Comparison of ENCODE assay signal across 12 cellular contexts in genomic region chr3:48119495-48120193, GRCh38.
A peak's percentile ranks its signal among the peaks of the same experiment; 100 is the strongest.
DNase-seq lines count a peak whose midpoint lies in the region; ATAC-seq, FAIRE-seq and TF ChIP-seq lines count a peak whose summit lies in the region.
"Had no signal": no experiment of that assay in that cellular context is flagged by ENCODE, and none has a peak within 500 bp of the region (broad histone marks: within the 10 kb centered on the region; RNA-seq: fewer than 3 reads in every experiment).

No MANE protein-coding gene starts in this region.

- no TSS peak for BruUV-seq in HepG2 (replicated peaks; lab: Mats Ljungman, UMichigan)

- in situ Hi-C loops in HepG2 (cut with HindIII; ENCODE audit: extremely low pct_ligation_motif_present, low pct_unique_long_range_greater_than_20kb): no loop called here

- no peak for TF ChIP-seq RAD21 in HepG2 (CRISPR knock-in tag; IDR thresholded peaks at IDR 0.05)

- no peaks in the 10 kb centered on the region for H4K20me1 ChIP-seq in HepG2 (ENCODE audit: insufficient read depth, low read length)

- no peak for TF ChIP-seq POLR2A in HepG2 (IDR thresholded peaks at IDR 0.05; ENCODE audit: insufficient read depth in 1 of 2, low read depth in 2 of 2, low read length in 2 of 2)

- no peaks in the 10 kb centered on the region; a peak in 1 of 5 replicates for H3K27me3 ChIP-seq in HepG2 (ENCODE audit: control insufficient read depth in 1 of 2, insufficient read depth in 2 of 2, low read length in 2 of 2)

- POLR2A ChIA-PET in HepG2 (lab: Yijun Ruan, JAX): no interaction called here

- no peak for TF ChIP-seq CTCF in HepG2 (CRISPR knock-in tag; IDR thresholded peaks at IDR 0.05)

- ATAC-seq in HepG2 (peak; percentile 40; the same call in 1 of the 3 replicates), GM18868 (IDR thresholded peaks at IDR 0.05; ENCODE audit: unreplicated experiment) (no peak)
- no peak for ATAC-seq in stimulated activated naive CD8-positive, alpha-beta T cell treated with anti-CD3 and anti-CD28 coated beads, Interleukin-15, Interleukin-2, amounts not matched to agents 100 U/mL and 50 U/mL, for 24 hours

- 42% methylated on average over 4 of the region's 4 CpGs for WGBS in HepG2 (ENCODE audit: low lambda C conversion rate)

- H3K4me3 ChIP-seq in HepG2 (replicated peaks in 1 of 3; ENCODE audit: insufficient read depth in 1 of 3, low read depth in 2 of 3, low read length in 3 of 3): no peak overlapping the region

- TF ChIP-seq EP300 in HepG2 (IDR thresholded peaks at IDR 0.05; ENCODE audit: low read depth in 2 of 2, low read length in 2 of 2): no peak
- TF ChIP-seq EP300 in HepG2 (CRISPR knock-in tag; IDR thresholded peaks at IDR 0.05; ENCODE audit: borderline replicate concordance): no peak

- CTCF ChIA-PET in HepG2 (lab: Yijun Ruan, JAX; ENCODE audit: low intra/inter-chr PET ratio, low total read pairs): no interaction called here

- intact Hi-C loops in HepG2 (cut with micrococcal nuclease; ENCODE audit: unreplicated experiment): no loop called here

- no peaks in the 10 kb centered on the region for H3K9me3 ChIP-seq in HepG2 (ENCODE audit: low read length)

- H2AFZ ChIP-seq in HepG2 (ENCODE audit: low read length): no peak overlapping the region

- peak overlapping the region; percentile 32; the same call in 1 of the 2 replicates for H3K4me2 ChIP-seq in HepG2 (ENCODE audit: low read depth, low read length)

- no peak for FAIRE-seq in HepG2 (lab: Jason Lieb, UNC)

- H3K9ac ChIP-seq in HepG2 (ENCODE audit: insufficient read depth, low read depth, low read length): no peak overlapping the region

- no peaks in the 10 kb centered on the region for H3K79me2 ChIP-seq in HepG2 (ENCODE audit: insufficient read depth, low read length)

- no peaks in the 10 kb centered on the region for H3K36me3 ChIP-seq in HepG2 (replicated peaks in 1 of 2; ENCODE audit: control insufficient read depth in 1 of 2, insufficient read depth in 2 of 2, low read length in 2 of 2)

- peak; percentile 53 for DNase-seq in GM04504 (ENCODE audit: low read depth)
- DNase-seq in dermis blood vessel endothelial cell: peak; percentile 15
- DNase-seq in HepG2 (ENCODE audit: low spot score): no peak
- peak; percentile 63 for DNase-seq in stromal cell of bone marrow (ENCODE audit: low read depth)
- DNase-seq in NCI-H345 treated with DMSO at 0.1 percent for 48 hours (lab: John Stamatoyannopoulos, UW; ENCODE audit: unreplicated experiment): no peak
- no peak for DNase-seq in KG1 (lab: John Stamatoyannopoulos, UW)
- DNase-seq in stimulated activated naive CD8-positive, alpha-beta T cell treated with anti-CD3 and anti-CD28 coated beads, Interleukin-15, Interleukin-2, amounts not matched to agents 100 U/mL and 50 U/mL, for 24 hours: no peak
- DNase-seq: GF-D8, NCI-H1930 had no signal

- H3K4me1 ChIP-seq in HepG2 (ENCODE audit: insufficient read depth, low read length): peaks cover 38% of the 10 kb centered on the region

- H3K27ac ChIP-seq in HepG2 (ENCODE audit: extremely low read length, insufficient read depth, low read length): no peak overlapping the region
- H3K27ac ChIP-seq: C4-2B, epithelial cell of prostate had no signal

TF ChIP-seq in HepG2, 621 proteins besides CTCF, POLR2A, EP300 and RAD21:
- no peak for TF ChIP-seq AGO2 (optimal IDR thresholded peaks at IDR 0.05; ENCODE audit: low read depth, low read length)
- no peak for TF ChIP-seq SRY (CRISPR knock-in tag; IDR thresholded peaks at IDR 0.05)
- TF ChIP-seq, protein P1, sequence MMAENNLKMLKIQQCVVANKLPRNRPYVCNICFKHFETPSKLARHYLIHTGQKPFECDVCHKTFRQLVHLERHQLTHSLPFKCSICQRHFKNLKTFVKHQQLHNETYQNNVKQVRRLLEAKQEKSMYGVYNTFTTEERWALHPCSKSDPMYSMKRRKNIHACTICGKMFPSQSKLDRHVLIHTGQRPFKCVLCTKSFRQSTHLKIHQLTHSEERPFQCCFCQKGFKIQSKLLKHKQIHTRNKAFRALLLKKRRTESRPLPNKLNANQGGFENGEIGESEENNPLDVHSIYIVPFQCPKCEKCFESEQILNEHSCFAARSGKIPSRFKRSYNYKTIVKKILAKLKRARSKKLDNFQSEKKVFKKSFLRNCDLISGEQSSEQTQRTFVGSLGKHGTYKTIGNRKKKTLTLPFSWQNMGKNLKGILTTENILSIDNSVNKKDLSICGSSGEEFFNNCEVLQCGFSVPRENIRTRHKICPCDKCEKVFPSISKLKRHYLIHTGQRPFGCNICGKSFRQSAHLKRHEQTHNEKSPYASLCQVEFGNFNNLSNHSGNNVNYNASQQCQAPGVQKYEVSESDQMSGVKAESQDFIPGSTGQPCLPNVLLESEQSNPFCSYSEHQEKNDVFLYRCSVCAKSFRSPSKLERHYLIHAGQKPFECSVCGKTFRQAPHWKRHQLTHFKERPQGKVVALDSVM (CRISPR knock-in tag; IDR thresholded peaks at IDR 0.05): peak; percentile 92

Comparison
In these comparisons a context has a peak if more than half of its experiments do, and no peak if none do; other contexts are left out.
1. DNase-seq: peak in GM04504 (single experiment), dermis blood vessel endothelial cell (single experiment) and stromal cell of bone marrow (single experiment); none in HepG2 (single experiment), NCI-H345 treated with DMSO at 0.1 percent for 48 hours (single experiment), KG1 (single experiment) and stimulated activated naive CD8-positive, alpha-beta T cell treated with anti-CD3 and anti-CD28 coated beads, Interleukin-15, Interleukin-2, amounts not matched to agents 100 U/mL and 50 U/mL, for 24 hours (single experiment).